Comparison of ENCODE assay signal across 29 cellular contexts in the genomic region with DNA sequence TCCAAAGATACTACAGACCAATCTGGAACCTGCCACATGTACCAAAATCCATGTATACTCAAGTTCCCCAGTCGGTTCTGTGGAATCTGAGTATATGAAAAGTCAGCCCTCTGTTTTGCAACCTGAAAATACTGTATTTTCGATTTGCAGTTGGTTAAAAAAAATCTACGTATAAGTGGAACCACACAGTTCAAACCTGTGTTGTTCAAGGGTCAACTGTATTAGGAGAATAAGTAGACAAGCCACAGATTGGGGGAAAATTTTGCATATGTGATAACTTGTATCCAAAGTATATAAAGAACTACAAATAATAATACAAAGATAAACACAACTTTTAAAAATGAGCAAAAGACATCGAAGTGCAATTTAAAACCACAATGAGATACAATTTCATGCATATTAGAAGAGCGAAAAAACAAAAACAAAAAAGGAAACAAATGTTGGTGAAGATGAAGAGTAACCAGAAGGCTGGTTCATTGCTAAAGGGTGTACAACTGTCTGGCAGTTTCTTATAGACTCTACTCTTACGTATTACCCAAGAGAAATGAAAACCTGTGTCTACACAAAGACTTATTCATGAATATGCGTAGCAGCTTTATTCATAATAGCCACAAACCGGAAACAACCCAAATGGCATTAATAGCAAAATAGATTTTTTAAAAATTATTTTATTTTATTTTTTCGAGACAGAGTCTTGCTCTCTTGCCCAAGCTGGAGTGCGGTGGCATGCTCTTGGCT.
"Had no signal": no experiment of that assay in that cellular context is flagged by ENCODE, and none has a peak within 500 bp of the region (broad histone marks: within the 10 kb centered on the region; RNA-seq: fewer than 3 reads in every experiment).

No MANE protein-coding gene starts in this region.

- H3K4me1 ChIP-seq: Peyer's patch had no signal

- H3K27ac Mint-ChIP-seq: activated CD4-positive, alpha-beta T cell treated with anti-CD3 and anti-CD28 coated beads, Interleukin-2, amount 10 ng/mL, durations not matched to agents 24 days and 14 days; activated CD8-positive, alpha-beta T cell treated with anti-CD3 and anti-CD28 coated beads for 36 hours; activated naive CD4-positive, alpha-beta T cell treated with anti-CD3 and anti-CD28 coated beads, Interleukin-2, amount 10 ng/mL, durations not matched to agents 7 days and 5 days had no signal

- H3K27ac ChIP-seq: ascending aorta, cardiac muscle cell, Peyer's patch, WERI-Rb-1 had no signal

- H3K27me3 ChIP-seq: ascending aorta, cardiac muscle cell, Peyer's patch had no signal

- H3K4me3 Mint-ChIP-seq: activated CD4-positive, alpha-beta T cell treated with anti-CD3 and anti-CD28 coated beads, Interleukin-2, amount 10 ng/mL, durations not matched to agents 24 days and 14 days; activated CD8-positive, alpha-beta T cell treated with anti-CD3 and anti-CD28 coated beads for 36 hours; activated naive CD4-positive, alpha-beta T cell treated with anti-CD3 and anti-CD28 coated beads, Interleukin-2, amount 10 ng/mL, durations not matched to agents 7 days and 5 days; activated naive CD8-positive, alpha-beta T cell treated with anti-CD3 and anti-CD28 coated beads for 36 hours; central memory CD8-positive, alpha-beta T cell had no signal

- H3K9me3 ChIP-seq: Peyer's patch had no signal

- H3K9me3 Mint-ChIP-seq: activated naive CD4-positive, alpha-beta T cell treated with anti-CD3 and anti-CD28 coated beads, Interleukin-2, amount 10 ng/mL, durations not matched to agents 7 days and 5 days; central memory CD8-positive, alpha-beta T cell had no signal

- ATAC-seq: activated CD8-positive, alpha-beta T cell treated with anti-CD3 and anti-CD28 coated beads for 36 hours; Right ventricle myocardium inferior had no signal

- H3K4me3 ChIP-seq: ascending aorta, cardiac muscle cell, Peyer's patch had no signal

- H3K36me3 Mint-ChIP-seq: activated naive CD4-positive, alpha-beta T cell treated with anti-CD3 and anti-CD28 coated beads, Interleukin-2, amount 10 ng/mL, durations not matched to agents 7 days and 5 days had no signal

- H3K27me3 Mint-ChIP-seq: activated CD4-positive, alpha-beta T cell treated with anti-CD3 and anti-CD28 coated beads, Interleukin-2, amount 10 ng/mL, durations not matched to agents 24 days and 14 days; activated CD8-positive, alpha-beta T cell treated with anti-CD3 and anti-CD28 coated beads for 36 hours; activated naive CD4-positive, alpha-beta T cell treated with anti-CD3 and anti-CD28 coated beads, Interleukin-2, amount 10 ng/mL, durations not matched to agents 7 days and 5 days; activated naive CD8-positive, alpha-beta T cell treated with anti-CD3 and anti-CD28 coated beads for 36 hours; central memory CD8-positive, alpha-beta T cell had no signal

- DNase-seq: activated CD4-positive, alpha-beta T cell treated with anti-CD3 and anti-CD28 coated beads for 1 hour; activated CD4-positive, alpha-beta T cell treated with anti-CD3 and anti-CD28 coated beads, Interleukin-2, amount 10 ng/mL, durations not matched to agents 24 days and 14 days; activated CD4-positive, alpha-beta T cell treated with anti-CD3 and anti-CD28 coated beads, Interleukin-2, amount 50 U/mL, for 4 hours; activated CD4-positive, CD25-positive, alpha-beta regulatory T cell; activated naive CD4-positive, alpha-beta T cell treated with anti-CD3 and anti-CD28 coated beads, Interleukin-2, amount 10 ng/mL, durations not matched to agents 7 days and 5 days; activated naive CD8-positive, alpha-beta T cell treated with anti-CD3 and anti-CD28 coated beads for 36 hours; activated T-cell treated with anti-CD3 and anti-CD28 coated beads, Interleukin-2, amount 50 U/mL, for 1 hour; amygdala; NCI-H1092 treated with DMSO at 0.1 percent for 48 hours; NCI-H1417; NCI-H146; NCI-H187; NCI-H2029 treated with DMSO at 0.1 percent for 48 hours; NCI-H2107; NCI-H2171; NCI-H510A; NCI-H526; NCI-H748 treated with DMSO at 0.1 percent for 48 hours; OCI-M1; Peyer's patch; RPMI8226; SIG-M5; T1000; WERI-Rb-1 had no signal

- H3K36me3 ChIP-seq: ascending aorta, cardiac muscle cell, Peyer's patch, WERI-Rb-1 had no signal
